Comparison of ENCODE assay signal across 12 cellular contexts in the genomic region with DNA sequence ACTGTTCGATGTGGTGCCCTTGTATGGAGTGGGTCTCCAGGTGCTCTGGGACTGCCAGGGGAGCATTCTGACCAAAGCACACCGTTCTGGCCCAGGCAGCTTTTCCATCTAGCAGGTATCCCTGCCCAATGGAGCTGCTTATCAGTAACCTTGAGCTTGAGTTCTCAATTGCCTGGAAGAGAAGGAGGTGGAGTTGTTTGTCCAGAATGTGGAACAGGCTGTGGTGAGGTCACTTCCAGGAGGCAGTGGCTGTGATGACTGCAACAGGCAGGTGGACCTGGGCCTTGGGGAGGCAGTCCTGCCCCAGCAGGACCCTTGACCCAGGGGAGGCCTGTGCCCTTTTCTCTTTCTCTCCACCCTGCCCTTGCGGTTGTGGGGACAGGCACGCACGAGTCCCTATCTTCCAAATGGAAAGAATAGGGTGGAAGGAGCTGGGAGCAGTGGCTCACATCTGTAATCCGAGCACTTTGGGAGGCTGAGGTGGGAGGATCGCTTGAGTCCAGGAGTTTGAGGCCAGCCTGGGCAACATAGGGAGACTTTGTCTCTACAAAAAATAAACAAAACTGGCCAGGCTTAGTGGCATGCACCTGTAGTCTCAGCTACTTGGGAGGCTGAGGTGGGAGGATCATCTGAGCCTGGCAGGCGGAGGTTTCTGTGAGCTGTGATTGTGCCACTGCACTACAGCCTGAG. TPM values are rescaled to one million over a fixed set of nuclear protein-coding genes. Genes with fewer than 3 reads are reported as not detected.
DNase-seq lines count a peak whose midpoint lies in the region; TF ChIP-seq lines count a peak whose summit lies in the region.
"Had no signal": no experiment of that assay in that cellular context is flagged by ENCODE, and none has a peak within 500 bp of the region (broad histone marks: within the 10 kb centered on the region; RNA-seq: fewer than 3 reads in every experiment).

No MANE protein-coding gene starts in this region.

- H2AFZ ChIP-seq in OCI-LY7 (ENCODE audit: low read length): no peak overlapping the region

- H3K27me3 ChIP-seq in dorsolateral prefrontal cortex (no peaks in the 10 kb centered on the region), spleen (replicated peaks in 1 of 7) (no peaks in the 10 kb centered on the region), ovary (no peaks in the 10 kb centered on the region)
- H3K27me3 ChIP-seq: foreskin keratinocyte, right lobe of liver had no signal

- CTCF ChIA-PET in OCI-LY7 (lab: Charles Lee; ENCODE audit: unreplicated experiment): no interaction called here

- H3K4me3 ChIP-seq in OCI-LY7 (ENCODE audit: low read depth, low read length, poor library complexity, severe bottlenecking) (no peak overlapping the region), dorsolateral prefrontal cortex (no peak overlapping the region), spleen (no peak overlapping the region), ovary (no peak overlapping the region)
- H3K4me3 ChIP-seq: right lobe of liver had no signal

- POLR2A ChIA-PET in OCI-LY7 (lab: Charles Lee): interaction anchor here (0.7 to 2.5 kb wide), 5 partner anchors 10 to 748 kb away, joined by 3 to 9 read pairs (median 4); no protein-coding TSS in a partner anchor

- no TSS peak for BruUV-seq in OCI-LY7 (replicated peaks; lab: Mats Ljungman, UMichigan)

- H3K27ac ChIP-seq in OCI-LY7 (ENCODE audit: low read depth, low read length, poor library complexity, severe bottlenecking): peak overlapping the region; percentile 99
- H3K27ac ChIP-seq in dorsolateral prefrontal cortex: peak overlapping the region in 58 of 59 donors; percentile 15 to 100 (median 98)
- peak overlapping the region in 7 of 8 donors; percentile 62 to 90 (median 79) for H3K27ac ChIP-seq in spleen
- H3K27ac ChIP-seq in ovary: peak overlapping the region in 1 of 2 donors; percentile 9
- H3K27ac ChIP-seq: foreskin keratinocyte, right lobe of liver had no signal

- DNase-seq in DMS53 treated with DMSO at 0.1 percent for 48 hours (lab: John Stamatoyannopoulos, UW; ENCODE audit: unreplicated experiment) (peak; percentile 6), OCI-LY7 (ENCODE audit: low spot score) (no peak), dorsolateral prefrontal cortex (no peak), spleen (no peak), RPMI8226 (no peak), EL (no peak), ovary (no peak)
- DNase-seq: DMS79, foreskin keratinocyte, KG1, right lobe of liver, SHP77 had no signal

- H3K4me1 ChIP-seq in OCI-LY7 (ENCODE audit: insufficient read depth, low read length, poor library complexity, severe bottlenecking) (peaks cover 100% of the 10 kb centered on the region), spleen (peaks cover 58 to 100% (median 97%) of the 10 kb centered on the region in 6 donors), ovary (ENCODE audit: insufficient read depth) (peaks cover 24% of the 10 kb centered on the region)

- H3K9me2 ChIP-seq in OCI-LY7 (ENCODE audit: insufficient read depth, low read length): no peaks in the 10 kb centered on the region

- H3K9me3 ChIP-seq in OCI-LY7 (ENCODE audit: low read length) (no peaks in the 10 kb centered on the region), spleen (no peaks in the 10 kb centered on the region), ovary (no peaks in the 10 kb centered on the region)
- H3K9me3 ChIP-seq: right lobe of liver had no signal

- WGBS in spleen, 5 donors: 78 to 86% (median 80%) methylated on average over 8 of the region's 8 CpGs
- WGBS in ovary, 3 donors: 75 to 90% (median 78%) methylated on average over 8 of the region's 8 CpGs

- peaks cover 17% of the 10 kb centered on the region; the same call in 1 of the 2 replicates for H3K79me2 ChIP-seq in OCI-LY7 (ENCODE audit: insufficient read depth, low read depth, low read length)

- TF ChIP-seq EP300 in ovary (IDR thresholded peaks at IDR 0.05): no peak

- no peak for TF ChIP-seq CTCF in OCI-LY7 (conservative IDR thresholded peaks at IDR 0.05; ENCODE audit: low read length)
- no peak for TF ChIP-seq CTCF in dorsolateral prefrontal cortex (IDR thresholded peaks at IDR 0.05 in 54 of 56, conservative IDR thresholded peaks at IDR 0.05 in 2 of 56; ENCODE audit: low read depth in 1 of 56, partially characterized antibody in 56 of 56)
- TF ChIP-seq CTCF in spleen (IDR thresholded peaks at IDR 0.05 in 8 of 11, conservative IDR thresholded peaks at IDR 0.05 in 3 of 11): no peak
- TF ChIP-seq CTCF in ovary (IDR thresholded peaks at IDR 0.05): no peak

- peak overlapping the region; percentile 93 for H3K4me2 ChIP-seq in OCI-LY7 (ENCODE audit: low read length)

- peaks cover 76% of the 10 kb centered on the region for H3K36me3 ChIP-seq in OCI-LY7 (ENCODE audit: insufficient read depth, low read length)
- H3K36me3 ChIP-seq in spleen: peaks cover 0 to 70% (median 5%) of the 10 kb centered on the region in 6 donors
- H3K36me3 ChIP-seq in ovary: no peaks in the 10 kb centered on the region
- H3K36me3 ChIP-seq: right lobe of liver had no signal

- no peak for TF ChIP-seq POLR2A in spleen (IDR thresholded peaks at IDR 0.05)
- TF ChIP-seq POLR2A in ovary (IDR thresholded peaks at IDR 0.05): no peak

- intact Hi-C loops in OCI-LY7 (cut with micrococcal nuclease; ENCODE audit: unreplicated experiment): loop anchor here (5.0 kb wide), 2 partner anchors 410 to 920 kb away; no protein-coding TSS in a partner anchor
- intact Hi-C loops in dorsolateral prefrontal cortex (cut with DNase I): no loop called here
- intact Hi-C loops in spleen (cut with DNase I; ENCODE audit: low total_unique reads): no loop called here
- intact Hi-C loops in ovary (cut with DNase I): loop anchor here in 1 of 4 donors (2.0 kb wide), 1 partner anchor 341 kb away; no protein-coding TSS in a partner anchor

- no peaks in the 10 kb centered on the region for H4K20me1 ChIP-seq in OCI-LY7 (ENCODE audit: insufficient read depth, low read length)

RNA-seq across cellular contexts. Expression of gene TTC7A, which starts 40.8 kb away (rescaled TPM):
- total RNA-seq in OCI-LY7 (2014; rRNA removed; shearing (Covaris generic)): 51.9 and 64.1 TPM in 2 replicates
- total RNA-seq in OCI-LY7 (2022) (75.1 and 76.2 TPM in 2 replicates), dorsolateral prefrontal cortex (10 to 100 TPM; 15.2 to 63.1 (median 25.3) TPM), spleen (10 to 100 TPM; 40.3 to 59.0 (median 47.6) TPM), ovary (10 to 100 TPM; 10.6 to 27.4 (median 20.2) TPM)
- polyA plus RNA-seq in spleen (10 to 100 TPM; 13.6 to 37.6 (median 17.7) TPM), ovary (10 to 100 TPM in 1 of 2 donors, 1 to 10 TPM in 1; 5.3 to 11.9 TPM)
